24 cellular contexts compared by ENCODE assay signal in the genomic region with DNA sequence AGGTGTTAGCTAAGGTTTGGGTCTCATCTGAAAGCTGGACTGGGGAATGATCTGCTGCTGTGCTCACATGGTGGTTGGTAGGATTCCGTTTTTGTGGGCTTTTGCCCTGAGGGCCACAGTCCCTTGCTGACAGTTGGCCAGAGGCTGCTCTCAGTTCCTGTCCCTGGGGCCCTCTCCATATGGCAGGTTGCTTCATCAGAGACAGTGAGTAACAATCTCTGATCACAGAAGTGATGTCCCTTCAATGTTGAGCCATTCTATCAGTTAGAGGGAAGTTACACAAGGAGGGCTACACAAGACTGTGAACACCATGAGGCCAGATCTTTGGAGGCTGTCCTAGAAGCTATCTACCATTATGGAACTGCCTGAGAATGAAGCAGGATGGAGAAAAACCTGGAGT. TPM values are rescaled to one million over a fixed set of nuclear protein-coding genes. Genes with fewer than 3 reads are reported as not detected.
"Had no signal": no experiment of that assay in that cellular context is flagged by ENCODE, and none has a peak within 500 bp of the region (broad histone marks: within the 10 kb centered on the region; RNA-seq: fewer than 3 reads in every experiment).

No MANE protein-coding gene starts in this region.

- FAIRE-seq: RCC 7860 had no signal

- H3K27me3 ChIP-seq: SJCRH30 had no signal

- H3K4me3 ChIP-seq: PC-9, SJCRH30, SK-N-MC had no signal

- H3K4me1 ChIP-seq: SJCRH30 had no signal

- DNase-seq: activated B cell treated with CpG ODN at 0.5 μM for 24 hours; activated CD4-positive, alpha-beta memory T cell treated with anti-CD3 and anti-CD28 coated beads for 36 hours; activated CD4-positive, alpha-beta T cell treated with anti-CD3 and anti-CD28 coated beads for 4 hours; activated CD4-positive, alpha-beta T cell treated with anti-CD3 and anti-CD28 coated beads, Interleukin-2, amount 50 U/mL, for 1 hour; activated CD4-positive, CD25-positive, alpha-beta regulatory T cell treated with anti-CD3 and anti-CD28 coated beads, Interleukin-2, amount 50 U/mL, for 72 hours; activated CD8-positive, alpha-beta memory T cell treated with anti-CD3 and anti-CD28 coated beads, Interleukin-2, amount 50 U/mL, for 4 hours; activated gamma-delta T cell treated with Interleukin-2 at 50 U/mL for 16 hours; activated naive CD8-positive, alpha-beta T cell treated with anti-CD3 and anti-CD28 coated beads, Interleukin-2, amount 50 U/mL, for 24 hours; activated T-cell treated with anti-CD3 and anti-CD28 coated beads for 4 hours; activated T-cell treated with anti-CD3 and anti-CD28 coated beads, Interleukin-2, amount 50 U/mL, for 4 hours; cerebellar nuclear complex; NCI-H1048; NCI-H2029; NCI-H345; NCI-H524 treated with DMSO at 0.1 percent for 48 hours; NK-92 treated with Interleukin-12 subunit alpha and Interleukin-12 subunit beta, amount 100 ng/mL, for 24 hours; PC-9 had no signal

- H3K27ac ChIP-seq: PC-9, RWPE1, SJCRH30, SK-N-MC, VCaP had no signal

- H3K4me2 ChIP-seq: PC-9 had no signal

- H3K36me3 ChIP-seq: SJCRH30 had no signal

- H3K9me3 ChIP-seq: SJCRH30 had no signal

- H2AFZ ChIP-seq: PC-9 had no signal

RNA-seq across cellular contexts. Expression of gene TMEM132B, which starts 16.2 kb away (rescaled TPM):
- total RNA-seq: activated B cell treated with CpG ODN at 0.5 μM for 24 hours; activated CD4-positive, alpha-beta memory T cell treated with anti-CD3 and anti-CD28 coated beads for 36 hours; activated naive CD4-positive, alpha-beta T cell treated with anti-CD3 and anti-CD28 coated beads for 36 hours; activated T-helper 1 cell treated with anti-CD3 and anti-CD28 coated beads, Interleukin-12 subunit alpha, Interleukin-12 subunit beta, Interleukin-2, Interleukin-4 antibody, amounts not matched to agents 30 ng/mL and 10 ng/mL and 1 ng/mL, durations not matched to agents 14 hours and 24 hours and 36 hours; PC-9 had no signal
